Comparison of ENCODE assay signal across 18 cellular contexts in genomic region chr10:77844177-77844576, GRCh38.
A peak's percentile ranks its signal among the peaks of the same experiment; 100 is the strongest.
DNase-seq lines count a peak whose midpoint lies in the region; ATAC-seq and TF ChIP-seq lines count a peak whose summit lies in the region.
"Had no signal": no experiment of that assay in that cellular context is flagged by ENCODE, and none has a peak within 500 bp of the region (broad histone marks: within the 10 kb centered on the region; RNA-seq: fewer than 3 reads in every experiment).

No MANE protein-coding gene starts in this region.

- H3K36me3 ChIP-seq in HCT116 (ENCODE audit: control insufficient read depth in 1 of 2, insufficient read depth in 2 of 2, low read length in 2 of 2) (peaks cover 5 to 28% of the 10 kb centered on the region in 2 experiments; a peak in 2 of 4 replicates), liver (ENCODE audit: control insufficient read depth in 4 of 4, insufficient read depth in 3 of 4, low read depth in 1 of 4, low read length in 3 of 4) (peaks cover 0 to 27% (median 6%) of the 10 kb centered on the region in 4 donors), sigmoid colon (peaks cover 11 to 44% (median 29%) of the 10 kb centered on the region in 4 donors)

- peaks cover 24 to 35% of the 10 kb centered on the region in 2 experiments for H3K4me1 ChIP-seq in HCT116 (ENCODE audit: control insufficient read depth in 1 of 2, insufficient read depth in 2 of 2, low read length in 2 of 2)
- H3K4me1 ChIP-seq in liver (ENCODE audit: control insufficient read depth in 4 of 4, insufficient read depth in 4 of 4, low read length in 3 of 4), result peaks cover 0 to 6% (median 3%) of the 10 kb centered on the region in 4 donors
- H3K4me1 ChIP-seq in sigmoid colon, result peaks cover 0 to 53% (median 46%) of the 10 kb centered on the region in 4 donors

- H3K4me1 Mint-ChIP-seq in chondrocyte (ENCODE audit: low read depth) (peaks cover 30% of the 10 kb centered on the region), T-cell (peaks cover 0 to 4% (median 2%) of the 10 kb centered on the region in 3 donors)
- H3K4me1 Mint-ChIP-seq: memory B cell had no signal

- H3K9me3 ChIP-seq in HCT116 (ENCODE audit: control insufficient read depth in 1 of 2, insufficient read depth in 1 of 2, low read depth in 1 of 2, low read length in 2 of 2) (no peaks in the 10 kb centered on the region), liver (ENCODE audit: control insufficient read depth in 4 of 4, low read length in 3 of 4) (no peaks in the 10 kb centered on the region), sigmoid colon (no peaks in the 10 kb centered on the region)
- H3K9me3 ChIP-seq: ascending aorta, testis had no signal

- H3K36me3 Mint-ChIP-seq in chondrocyte (ENCODE audit: low read depth) (peaks cover 9% of the 10 kb centered on the region), T-cell (no peaks in the 10 kb centered on the region)
- H3K36me3 Mint-ChIP-seq: memory B cell had no signal

- H3K4me3 Mint-ChIP-seq in chondrocyte (ENCODE audit: unreplicated experiment) (no peak overlapping the region), T-cell (no peak overlapping the region)
- H3K4me3 Mint-ChIP-seq: memory B cell had no signal

- TF ChIP-seq CTCF in HCT116 (IDR thresholded peaks at IDR 0.05 in 2 of 3, conservative IDR thresholded peaks at IDR 0.05 in 1 of 3; ENCODE audit: borderline replicate concordance in 1 of 3, insufficient read depth in 1 of 3, low read depth in 2 of 3, low read length in 2 of 3), result no peak
- no peak for TF ChIP-seq CTCF in chondrocyte (IDR thresholded peaks at IDR 0.05)
- no peak for TF ChIP-seq CTCF in liver (IDR thresholded peaks at IDR 0.05; ENCODE audit: low read depth, low read length, missing input control)
- no peak for TF ChIP-seq CTCF in sigmoid colon (IDR thresholded peaks at IDR 0.05)

- RAD21 ChIA-PET in HCT116 (lab: Charles Lee; ENCODE audit: low non-redundant PET in 1 of 2, low total read pairs in 2 of 2, uncharacterized antibody in 2 of 2, unreplicated experiment in 2 of 2), result no interaction called here

- H3K9me3 Mint-ChIP-seq in chondrocyte (ENCODE audit: low read depth) (no peaks in the 10 kb centered on the region), T-cell (no peaks in the 10 kb centered on the region)
- H3K9me3 Mint-ChIP-seq: memory B cell had no signal

- H2AFZ ChIP-seq in HCT116 (ENCODE audit: low read depth, low read length, poor library complexity, severe bottlenecking), result no peak overlapping the region

- H3K27ac ChIP-seq in HCT116 (ENCODE audit: low read depth, low read length) (no peak overlapping the region), liver (ENCODE audit: low read depth in 1 of 2, low read length in 2 of 2) (no peak overlapping the region), sigmoid colon (peak overlapping the region; percentile 55 to 88 (median 81))
- H3K27ac ChIP-seq: ascending aorta, KMS-11, testis had no signal

- TF ChIP-seq RAD21 in HCT116 (IDR thresholded peaks at IDR 0.05; ENCODE audit: low read depth) (no peak), liver (IDR thresholded peaks at IDR 0.05) (peak in 1 of 2 donors; percentile 18)

- peak in 3 of 4 donors; percentile 72 to 81 (median 74) for TF ChIP-seq EP300 in sigmoid colon (IDR thresholded peaks at IDR 0.05)

- H3K27me3 Mint-ChIP-seq in chondrocyte (ENCODE audit: low read depth) (no peaks in the 10 kb centered on the region), T-cell (peaks cover 0 to 2% of the 10 kb centered on the region in 2 donors)
- H3K27me3 Mint-ChIP-seq: memory B cell had no signal

- H3K79me2 ChIP-seq in HCT116 (ENCODE audit: insufficient read depth, low read length), result no peaks in the 10 kb centered on the region; the same call in 1 of the 2 replicates

- POLR2A ChIA-PET in HCT116 (lab: Charles Lee), result no interaction called here
- POLR2A ChIA-PET in T-cell (lab: Charles Lee), result no interaction called here

- no TSS peak for BruUV-seq in HCT116 (replicated peaks; lab: Mats Ljungman, UMichigan)

- H3K27ac Mint-ChIP-seq in chondrocyte (ENCODE audit: unreplicated experiment) (peak overlapping the region; percentile 93), T-cell (no peak overlapping the region)
- H3K27ac Mint-ChIP-seq: memory B cell had no signal

- H3K4me2 ChIP-seq in HCT116 (ENCODE audit: low read length), result no peak overlapping the region
- H3K4me2 ChIP-seq: KMS-11 had no signal

- WGBS in liver, result 61% methylated on average over 7 of the region's 7 CpGs
- WGBS in sigmoid colon, 2 donors, result 21 to 60% methylated on average over 7 of the region's 7 CpGs

- H3K9me2 ChIP-seq in HCT116 (ENCODE audit: insufficient read depth), result no peaks in the 10 kb centered on the region

- no peak for DNase-seq in HCT116 (ENCODE audit: low read depth, low spot score)
- DNase-seq in chondrocyte (ENCODE audit: low spot score), result no peak
- peak; percentile 82 for DNase-seq in sigmoid colon
- DNase-seq in NCI-H2171 (lab: John Stamatoyannopoulos, UW), result no peak
- DNase-seq in T-cell, result no peak
- DNase-seq: activated CD4-positive, alpha-beta T cell treated with anti-CD3 and anti-CD28 coated beads, Interleukin-2, amount 50 U/mL, for 4 hours; activated naive CD4-positive, alpha-beta T cell treated with anti-CD3 and anti-CD28 coated beads, Interleukin-2, amount 50 U/mL, for 16 hours; DND-41; NCI-H2029; retina; stimulated activated CD4-positive, alpha-beta T cell treated with anti-CD3 and anti-CD28 coated beads, Interleukin-15, amount 100 ng/mL, for 24 hours; testis had no signal

- H3K9ac ChIP-seq in HCT116 (ENCODE audit: low read length), result peak overlapping the region; percentile 40; the same call in 1 of the 2 replicates
- H3K9ac ChIP-seq in liver (ENCODE audit: low read depth in 1 of 2, low read length in 2 of 2), result no peak overlapping the region
- H3K9ac ChIP-seq: KMS-11 had no signal

- CTCF ChIA-PET in HCT116 (lab: Charles Lee), result interaction anchor here (1.0 kb wide), 1 partner anchor 130 kb away, joined by 5 read pairs; no protein-coding TSS in a partner anchor
- CTCF ChIA-PET in T-cell (lab: Charles Lee), result no interaction called here

- no peak overlapping the region for H3K4me3 ChIP-seq in HCT116 (replicated peaks in 1 of 2; ENCODE audit: low read depth in 1 of 2, low read length in 2 of 2)
- H3K4me3 ChIP-seq in liver (ENCODE audit: low read depth in 1 of 3, low read length in 3 of 3), result no peak overlapping the region
- H3K4me3 ChIP-seq in sigmoid colon, result no peak overlapping the region
- H3K4me3 ChIP-seq: ascending aorta, testis had no signal

- intact Hi-C loops in HCT116 (cut with micrococcal nuclease) (loop anchor here (10.0 kb wide), 1 partner anchor 669 kb away; no protein-coding TSS in a partner anchor), sigmoid colon (cut with DNase I) (loop anchor here (2.0 kb wide), 1 partner anchor 29 kb away; no protein-coding TSS in a partner anchor)

- H4K20me1 ChIP-seq in HCT116 (ENCODE audit: insufficient read depth), result no peaks in the 10 kb centered on the region

- TF ChIP-seq POLR2A in HCT116 (IDR thresholded peaks at IDR 0.05; ENCODE audit: borderline replicate concordance, extremely low read depth, insufficient read depth, insufficient read length) (no peak), sigmoid colon (IDR thresholded peaks at IDR 0.05) (no peak)

- no peaks in the 10 kb centered on the region for H3K27me3 ChIP-seq in HCT116 (ENCODE audit: insufficient read depth, low read length)
- no peaks in the 10 kb centered on the region for H3K27me3 ChIP-seq in liver (ENCODE audit: control insufficient read depth in 4 of 4, insufficient read depth in 4 of 4, low read length in 3 of 4)
- H3K27me3 ChIP-seq in sigmoid colon, result no peaks in the 10 kb centered on the region
- H3K27me3 ChIP-seq: ascending aorta, testis had no signal

- no peak for ATAC-seq in HCT116
- ATAC-seq in GM18909 (IDR thresholded peaks at IDR 0.05; ENCODE audit: poor library complexity, unreplicated experiment), result no peak
- ATAC-seq in GM21723 (IDR thresholded peaks at IDR 0.05; ENCODE audit: unreplicated experiment), result no peak
- no peak for ATAC-seq in T-cell (replicated peaks in 1 of 4)

TF ChIP-seq in HCT116, 20 proteins besides CTCF, POLR2A, EP300 and RAD21 (continues in another document):
- TF ChIP-seq YY1 (IDR thresholded peaks at IDR 0.05; ENCODE audit: extremely low read depth, insufficient replicate concordance, low read depth, low read length) (no peak), ZFX (IDR thresholded peaks at IDR 0.05) (no peak), TCF7L2 (IDR thresholded peaks at IDR 0.05; ENCODE audit: borderline replicate concordance, extremely low read depth, insufficient read depth, insufficient read length) (no peak), SRF (IDR thresholded peaks at IDR 0.05; ENCODE audit: low read depth) (no peak), POLR2AphosphoS5 (IDR thresholded peaks at IDR 0.05; ENCODE audit: low read depth, low read length) (no peak), EZH2 (IDR thresholded peaks at IDR 0.05) (no peak), CBX3 (IDR thresholded peaks at IDR 0.05; ENCODE audit: low read depth) (no peak)

TF ChIP-seq in liver, 16 proteins besides CTCF, POLR2A, EP300 and RAD21 (continues in another document):
- TF ChIP-seq TAF1 (conservative IDR thresholded peaks at IDR 0.05) (no peak), ZBTB33 (IDR thresholded peaks at IDR 0.05) (no peak), SP1 (IDR thresholded peaks at IDR 0.05) (peak; percentile 65), YY1 (IDR thresholded peaks at IDR 0.05) (peak; percentile 63), ATF3 (IDR thresholded peaks at IDR 0.05) (no peak), FOXA2 (IDR thresholded peaks at IDR 0.05) (peak; percentile 42), HNF4G (IDR thresholded peaks at IDR 0.05) (peak; percentile 72), GABPA (IDR thresholded peaks at IDR 0.05 in 1 of 2, conservative IDR thresholded peaks at IDR 0.05 in 1 of 2) (no peak), RXRA (IDR thresholded peaks at IDR 0.05) (peak; percentile 15 to 34), JUND (IDR thresholded peaks at IDR 0.05) (peak in 1 of 2 donors; percentile 39), FOXA1 (IDR thresholded peaks at IDR 0.05) (no peak)

Comparison
In these comparisons a context has a peak if more than half of its experiments do, and no peak if none do; other contexts are left out.
1. H3K27ac ChIP-seq: peak in sigmoid colon (4 of 4); none in HCT116 (single experiment) and liver (0 of 2).